ENCODE assay signal across 11 cellular contexts in the genomic region with DNA sequence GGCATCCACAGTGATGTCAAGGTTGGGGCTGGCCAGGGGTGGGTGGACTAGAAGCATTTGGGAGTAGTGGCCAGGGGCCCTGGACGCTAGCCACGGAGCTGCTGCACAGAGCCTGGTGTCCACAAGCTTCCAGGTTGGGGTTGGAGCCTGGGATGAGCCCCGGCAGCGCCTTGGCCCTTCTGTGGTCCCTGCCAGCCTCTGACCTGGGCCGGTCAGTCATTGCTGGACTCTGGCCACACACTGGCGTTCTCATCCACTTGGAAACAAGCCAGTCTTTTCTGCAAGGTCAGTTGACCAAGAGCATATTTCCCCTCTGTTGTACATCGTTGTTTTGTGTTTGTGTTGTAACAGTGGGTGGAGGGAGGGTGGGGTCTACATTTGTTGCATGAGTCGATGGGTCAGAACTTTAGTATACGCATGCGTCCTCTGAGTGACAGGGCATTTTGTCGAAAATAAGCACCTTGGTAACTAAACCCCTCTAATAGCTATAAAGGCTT. TPM values are rescaled to one million over a fixed set of nuclear protein-coding genes. Genes with fewer than 3 reads are reported as not detected.
DNase-seq lines count a peak whose midpoint lies in the region; ATAC-seq and TF ChIP-seq lines count a peak whose summit lies in the region.
"Had no signal": no experiment of that assay in that cellular context is flagged by ENCODE, and none has a peak within 500 bp of the region (broad histone marks: within the 10 kb centered on the region; RNA-seq: fewer than 3 reads in every experiment).

No MANE protein-coding gene starts in this region.

- H3K4me3 ChIP-seq in Panc1 (ENCODE audit: low read depth in 2 of 2, low read length in 2 of 2): no peak overlapping the region
- no peak overlapping the region for H3K4me3 ChIP-seq in fibroblast of the aortic adventitia (ENCODE audit: low read depth, low read length)
- no peak overlapping the region for H3K4me3 ChIP-seq in osteoblast (ENCODE audit: insufficient read depth, low read length)
- no peak overlapping the region for H3K4me3 ChIP-seq in mesendoderm (ENCODE audit: low read length)

- no peak overlapping the region for H2AFZ ChIP-seq in osteoblast (ENCODE audit: low read length)

- no peak overlapping the region for H4K5ac ChIP-seq in mesendoderm (ENCODE audit: low read length)

- H4K20me1 ChIP-seq in osteoblast (ENCODE audit: insufficient read depth, low read length): peaks cover 65% of the 10 kb centered on the region

- H3K4me2 ChIP-seq in osteoblast (ENCODE audit: insufficient read depth, low read length) (no peak overlapping the region), mesendoderm (ENCODE audit: low read length) (no peak overlapping the region)

- no peak overlapping the region for H2AK5ac ChIP-seq in mesendoderm (ENCODE audit: low read length)

- 0 out of 2 replicates have a peak, but pooled peaks have one; percentile 8 for ATAC-seq in Panc1
- no peak for ATAC-seq in HG03097 (IDR thresholded peaks at IDR 0.05; ENCODE audit: low FRiP score, unreplicated experiment)

- H3K36me3 ChIP-seq in Panc1 (ENCODE audit: control insufficient read depth, insufficient read depth, low read length) (peaks cover 42% of the 10 kb centered on the region), osteoblast (ENCODE audit: insufficient read depth, low read length) (peaks cover 88% of the 10 kb centered on the region), mesendoderm (ENCODE audit: control insufficient read depth, insufficient read depth, low read length) (peaks cover 42% of the 10 kb centered on the region)

- DNase-seq in AG20443 (ENCODE audit: low spot score): peak; percentile 38
- no peak for DNase-seq in Panc1 (ENCODE audit: low read depth, low spot score)
- peak; percentile 60 for DNase-seq in fibroblast of the aortic adventitia (ENCODE audit: low read depth)
- DNase-seq in osteoblast (ENCODE audit: insufficient read length, low spot score, missing footprints): peak; percentile 73
- no peak for DNase-seq in NCI-H128 (lab: John Stamatoyannopoulos, UW; ENCODE audit: unreplicated experiment)
- DNase-seq in GM10266 (ENCODE audit: extremely low spot score): no peak
- DNase-seq in mesendoderm: no peak
- DNase-seq: activated CD4-positive, CD25-positive, alpha-beta regulatory T cell; activated effector memory CD4-positive, alpha-beta T cell treated with anti-CD3 and anti-CD28 coated beads, Interleukin-2, amount 50 U/mL, for 16 hours; NCI-H226 had no signal

- no peak overlapping the region for H3K23ac ChIP-seq in mesendoderm (ENCODE audit: low read length)

- H3K79me1 ChIP-seq in mesendoderm (ENCODE audit: low read length): peaks cover 13% of the 10 kb centered on the region

- no peak overlapping the region for H3K18ac ChIP-seq in mesendoderm (ENCODE audit: low read length)

- no peak overlapping the region for H2BK5ac ChIP-seq in mesendoderm (ENCODE audit: low read length)

- in situ Hi-C loops in Panc1 (cut with HindIII; ENCODE audit: low pct_unique_long_range_greater_than_20kb, low sequenced_read_pairs): no loop called here

- H3K56ac ChIP-seq in mesendoderm (ENCODE audit: low read length): no peak overlapping the region

- H3K79me2 ChIP-seq in osteoblast (ENCODE audit: insufficient read depth, low read length) (peaks cover 41% of the 10 kb centered on the region), mesendoderm (ENCODE audit: control insufficient read depth, insufficient read depth, low read length) (peaks cover 4% of the 10 kb centered on the region)

- TF ChIP-seq CTCF in Panc1 (IDR thresholded peaks at IDR 0.05): no peak
- TF ChIP-seq CTCF in fibroblast of the aortic adventitia (IDR thresholded peaks at IDR 0.05; ENCODE audit: insufficient read depth, low read length): no peak
- TF ChIP-seq CTCF in osteoblast (IDR thresholded peaks at IDR 0.05; ENCODE audit: extremely low read depth, low read depth, low read length): no peak
- no peak for TF ChIP-seq CTCF in GM10266 (IDR thresholded peaks at IDR 0.05; ENCODE audit: control insufficient read depth, insufficient read depth, low read depth, missing control alignments)

- CTCF ChIA-PET in Panc1 (lab: Charles Lee): no interaction called here

- intact Hi-C loops in Panc1 (cut with micrococcal nuclease; ENCODE audit: unreplicated experiment): loop anchor here (5.0 kb wide), 1 partner anchor 67 kb away; the partner anchor contains the start of gene TAF4

- no CpG with 5 or more reads among the region's 11 CpGs for WGBS in mesendoderm (ENCODE audit: extremely low coverage, insufficient coverage, low lambda C conversion rate)

- no peak overlapping the region for H3K9ac ChIP-seq in mesendoderm (ENCODE audit: low read length)

- H2BK15ac ChIP-seq in mesendoderm (replicated peaks; ENCODE audit: low read depth): no peak overlapping the region

- no peak overlapping the region for H2BK120ac ChIP-seq in mesendoderm (ENCODE audit: low read depth, low read length)

- TSS peak; percentile 45 for BruUV-seq in Panc1 (replicated peaks; lab: Mats Ljungman, UMichigan)

- POLR2A ChIA-PET in Panc1 (lab: Charles Lee): interaction anchor here (0.6 kb wide), 1 partner anchor 13 kb away, joined by 5 read pairs; the partner anchor contains the start of gene LSM14B

- H3K27ac ChIP-seq in Panc1 (ENCODE audit: low read length) (no peak overlapping the region), osteoblast (ENCODE audit: low read depth, low read length) (no peak overlapping the region), mesendoderm (ENCODE audit: low read depth, low read length) (no peak overlapping the region)

- H3K4ac ChIP-seq in mesendoderm (ENCODE audit: low read depth, low read length): no peak overlapping the region

- no peaks in the 10 kb centered on the region for H3K9me3 ChIP-seq in Panc1 (ENCODE audit: control insufficient read depth, insufficient read depth, low read depth, low read length)
- no peaks in the 10 kb centered on the region for H3K9me3 ChIP-seq in osteoblast (ENCODE audit: low read depth, low read length)

- H3K4me1 ChIP-seq in Panc1 (ENCODE audit: control insufficient read depth, insufficient read depth, low read length) (no peaks in the 10 kb centered on the region; the same call in 1 of the 2 replicates), osteoblast (ENCODE audit: insufficient read depth, low read length) (peaks cover 11% of the 10 kb centered on the region), mesendoderm (ENCODE audit: control insufficient read depth, low read depth, low read length) (no peaks in the 10 kb centered on the region)

- H3K27me3 ChIP-seq in Panc1 (ENCODE audit: control insufficient read depth, insufficient read depth, low read length): no peaks in the 10 kb centered on the region
- no peaks in the 10 kb centered on the region for H3K27me3 ChIP-seq in osteoblast (ENCODE audit: insufficient read depth, low read length)
- no peaks in the 10 kb centered on the region for H3K27me3 ChIP-seq in mesendoderm (ENCODE audit: insufficient read depth, low read length, poor library complexity)

- H4K8ac ChIP-seq in mesendoderm (ENCODE audit: low read depth, low read length): no peak overlapping the region

RNA-seq across cellular contexts. Expression of gene PSMA7, which starts 8.4 kb away (rescaled TPM):
- total RNA-seq in Panc1 (2021; ENCODE audit: unreplicated experiment) (402 TPM), fibroblast of the aortic adventitia (ENCODE audit: low replicate concordance) (237 and 282 TPM in 2 replicates), osteoblast (208 and 215 TPM in 2 replicates)
- 469 TPM for polyA plus RNA-seq in Panc1 (2012; ENCODE audit: insufficient read length)
- polyA plus RNA-seq in mesendoderm (2013, experiment 1 of 2): 431 TPM
- 443 TPM for polyA plus RNA-seq in mesendoderm (2013, experiment 2 of 2)

RNA-seq across cellular contexts. Expression of gene SS18L1, which starts 8.8 kb away (rescaled TPM):
- total RNA-seq in Panc1 (2021; ENCODE audit: unreplicated experiment) (21.6 TPM), fibroblast of the aortic adventitia (ENCODE audit: low replicate concordance) (5.7 and 8.9 TPM in 2 replicates), osteoblast (12.7 TPM in 2 replicates)
- 23.7 TPM for polyA plus RNA-seq in Panc1 (2012; ENCODE audit: insufficient read length)
- 7.7 TPM for polyA plus RNA-seq in mesendoderm (2013, experiment 1 of 2)
- 7.7 TPM for polyA plus RNA-seq in mesendoderm (2013, experiment 2 of 2)

RNA-seq across cellular contexts. Expression of gene LSM14B, which starts 12.5 kb away (rescaled TPM):
- total RNA-seq in Panc1 (2021; ENCODE audit: unreplicated experiment) (52.2 TPM), fibroblast of the aortic adventitia (ENCODE audit: low replicate concordance) (27.7 and 31.0 TPM in 2 replicates), osteoblast (41.8 and 48.5 TPM in 2 replicates)
- 50.1 TPM for polyA plus RNA-seq in Panc1 (2012; ENCODE audit: insufficient read length)
- polyA plus RNA-seq in mesendoderm (2013, experiment 1 of 2): 37.1 TPM
- 39.0 TPM for polyA plus RNA-seq in mesendoderm (2013, experiment 2 of 2)

RNA-seq across cellular contexts. Expression of gene MTG2, which starts 48.0 kb away (rescaled TPM):
- total RNA-seq in Panc1 (2021; ENCODE audit: unreplicated experiment) (56.8 TPM), fibroblast of the aortic adventitia (ENCODE audit: low replicate concordance) (15.3 and 18.7 TPM in 2 replicates), osteoblast (22.1 and 25.0 TPM in 2 replicates)
- polyA plus RNA-seq in Panc1 (2012; ENCODE audit: insufficient read length): 52.9 TPM
- polyA plus RNA-seq in mesendoderm (2013, experiment 1 of 2): 19.6 TPM
- polyA plus RNA-seq in mesendoderm (2013, experiment 2 of 2): 18.5 TPM

Comparison
In these comparisons a context has a peak if more than half of its experiments do, and no peak if none do; other contexts are left out.
1. DNase-seq: peak in AG20443 (single experiment), fibroblast of the aortic adventitia (single experiment) and osteoblast (single experiment); none in Panc1 (single experiment), NCI-H128 (single experiment), GM10266 (single experiment) and mesendoderm (single experiment).